ENCODE assay signal across 15 cellular contexts in genomic region chr1:19257178-19257914, GRCh38. TPM values are rescaled to one million over a fixed set of nuclear protein-coding genes. Genes with fewer than 3 reads are reported as not detected.
DNase-seq lines count a peak whose midpoint lies in the region; ATAC-seq, FAIRE-seq and TF ChIP-seq lines count a peak whose summit lies in the region.
"Had no signal": no experiment of that assay in that cellular context is flagged by ENCODE, and none has a peak within 500 bp of the region (broad histone marks: within the 10 kb centered on the region; RNA-seq: fewer than 3 reads in every experiment).

No MANE protein-coding gene starts in this region.

- H3K4me1 Mint-ChIP-seq in natural killer cell treated with Interleukin-12 subunit alpha and Interleukin-12 subunit beta and Interleukin-15 and Interleukin-18, amount 100 ng/mL, for 72 hours (ENCODE audit: low read depth in 2 of 2), result peaks cover 12 to 16% of the 10 kb centered on the region in 2 donors
- H3K4me1 Mint-ChIP-seq in natural killer cell, result peaks cover 13% of the 10 kb centered on the region in 2 donors

- FAIRE-seq in urothelium cell line (lab: Jason Lieb, UNC), result no peak

- intact Hi-C loops in natural killer cell (cut with micrococcal nuclease), result no loop called here

- no peaks in the 10 kb centered on the region for H3K9me3 Mint-ChIP-seq in natural killer cell treated with Interleukin-12 subunit alpha and Interleukin-12 subunit beta and Interleukin-15 and Interleukin-18, amount 100 ng/mL, for 72 hours
- H3K9me3 Mint-ChIP-seq in natural killer cell, result no peaks in the 10 kb centered on the region
- H3K9me3 Mint-ChIP-seq: central memory CD8-positive, alpha-beta T cell; nephron had no signal

- no peaks in the 10 kb centered on the region for H3K27me3 Mint-ChIP-seq in natural killer cell treated with Interleukin-12 subunit alpha and Interleukin-12 subunit beta and Interleukin-15 and Interleukin-18, amount 100 ng/mL, for 72 hours
- H3K27me3 Mint-ChIP-seq in natural killer cell (ENCODE audit: low read depth in 2 of 2), result no peaks in the 10 kb centered on the region
- H3K27me3 Mint-ChIP-seq: central memory CD8-positive, alpha-beta T cell had no signal

- H3K4me3 Mint-ChIP-seq in natural killer cell treated with Interleukin-12 subunit alpha and Interleukin-12 subunit beta and Interleukin-15 and Interleukin-18, amount 100 ng/mL, for 72 hours, result no peak overlapping the region
- H3K4me3 Mint-ChIP-seq in natural killer cell, result no peak overlapping the region
- H3K4me3 Mint-ChIP-seq: central memory CD8-positive, alpha-beta T cell had no signal

- TF ChIP-seq CTCF in natural killer cell (IDR thresholded peaks at IDR 0.05) (no peak), cardiac fibroblast (IDR thresholded peaks at IDR 0.05; ENCODE audit: low read depth, low read length) (no peak)

- no peak for DNase-seq in natural killer cell treated with Interleukin-12 subunit alpha and Interleukin-12 subunit beta and Interleukin-15 and Interleukin-18, amount 100 ng/mL, for 72 hours (ENCODE audit: low spot score)
- DNase-seq in natural killer cell, result no peak
- DNase-seq in NAMALWA (ENCODE audit: low spot score), result peak; percentile 1
- peak; percentile 34 to 45 for DNase-seq in cardiac fibroblast (ENCODE audit: low read depth in 2 of 2)
- DNase-seq in stimulated activated naive CD8-positive, alpha-beta T cell treated with anti-CD3 and anti-CD28 coated beads, Interleukin-15, Interleukin-2, amounts not matched to agents 100 U/mL and 50 U/mL, for 24 hours, result peak; percentile 34
- no peak for DNase-seq in pons (ENCODE audit: low spot score)
- no peak for DNase-seq in urothelium cell line (ENCODE audit: low spot score)
- DNase-seq: activated gamma-delta T cell, NCI-H2171 treated with DMSO at 0.1 percent for 48 hours, SHP77, sigmoid colon had no signal

- peak overlapping the region; percentile 32 to 53 for H3K27ac Mint-ChIP-seq in natural killer cell treated with Interleukin-12 subunit alpha and Interleukin-12 subunit beta and Interleukin-15 and Interleukin-18, amount 100 ng/mL, for 72 hours
- no peak overlapping the region for H3K27ac Mint-ChIP-seq in natural killer cell

- no peak overlapping the region for H3K4me3 ChIP-seq in cardiac fibroblast (replicated peaks in 1 of 2; ENCODE audit: low read depth in 2 of 2, low read length in 2 of 2)
- H3K4me3 ChIP-seq: sigmoid colon, thoracic aorta had no signal

- ATAC-seq in natural killer cell treated with Interleukin-12 subunit alpha and Interleukin-12 subunit beta and Interleukin-15 and Interleukin-18, amount 100 ng/mL, for 72 hours, result no peak
- ATAC-seq in natural killer cell (no peak), GM21619 (IDR thresholded peaks at IDR 0.05; ENCODE audit: unreplicated experiment) (no peak)
- ATAC-seq in stimulated activated naive CD8-positive, alpha-beta T cell treated with anti-CD3 and anti-CD28 coated beads, Interleukin-15, Interleukin-2, amounts not matched to agents 100 U/mL and 50 U/mL, for 24 hours, result peak; percentile 57

- peaks cover 7% of the 10 kb centered on the region for H3K36me3 Mint-ChIP-seq in natural killer cell treated with Interleukin-12 subunit alpha and Interleukin-12 subunit beta and Interleukin-15 and Interleukin-18, amount 100 ng/mL, for 72 hours
- no peaks in the 10 kb centered on the region for H3K36me3 Mint-ChIP-seq in natural killer cell

RNA-seq across cellular contexts. Expression of gene MRTO4, which starts 5.7 kb away (rescaled TPM):
- total RNA-seq in natural killer cell treated with Interleukin-12 subunit alpha and Interleukin-12 subunit beta and Interleukin-15 and Interleukin-18, amount 100 ng/mL, for 72 hours, result 100 to 1,000 TPM in 1 of 2 donors, 10 to 100 TPM in 1; 65.5 to 139 TPM
- 10 to 100 TPM in 2 of 3 donors, 1 to 10 TPM in 1; 9.7 to 15.8 (median 13.5) TPM for total RNA-seq in natural killer cell

RNA-seq across cellular contexts. Expression of gene EMC1, which starts 6.0 kb away (rescaled TPM):
- total RNA-seq in natural killer cell treated with Interleukin-12 subunit alpha and Interleukin-12 subunit beta and Interleukin-15 and Interleukin-18, amount 100 ng/mL, for 72 hours, result 10 to 100 TPM; 54.2 to 85.7 TPM
- total RNA-seq in natural killer cell, result 10 to 100 TPM; 30.7 to 36.0 (median 33.5) TPM

RNA-seq across cellular contexts. Expression of gene AKR7A3, which starts 31.2 kb away (rescaled TPM):
- 1 to 10 TPM in 1 of 2 donors, under 1 TPM in 1; 0.43 to 2.0 TPM for total RNA-seq in natural killer cell treated with Interleukin-12 subunit alpha and Interleukin-12 subunit beta and Interleukin-15 and Interleukin-18, amount 100 ng/mL, for 72 hours
- total RNA-seq in natural killer cell, result 1 to 10 TPM; 1.1 to 2.0 (median 1.5) TPM

RNA-seq across cellular contexts. Expression of gene UBR4, which starts 47.3 kb away (rescaled TPM):
- total RNA-seq in natural killer cell treated with Interleukin-12 subunit alpha and Interleukin-12 subunit beta and Interleukin-15 and Interleukin-18, amount 100 ng/mL, for 72 hours, result 100 to 1,000 TPM; 209 to 275 TPM
- total RNA-seq in natural killer cell, result 100 to 1,000 TPM; 139 to 178 (median 158) TPM

RNA-seq across cellular contexts. Expression of gene AKR7A2, which starts 54.6 kb away (rescaled TPM):
- total RNA-seq in natural killer cell treated with Interleukin-12 subunit alpha and Interleukin-12 subunit beta and Interleukin-15 and Interleukin-18, amount 100 ng/mL, for 72 hours, result 10 to 100 TPM; 29.6 to 37.7 TPM
- 10 to 100 TPM; 25.5 to 31.9 (median 28.9) TPM for total RNA-seq in natural killer cell

Comparison
In these comparisons a context has a peak if more than half of its experiments do, and no peak if none do; other contexts are left out.
1. H3K27ac Mint-ChIP-seq: peak in natural killer cell treated with Interleukin-12 subunit alpha and Interleukin-12 subunit beta and Interleukin-15 and Interleukin-18, amount 100 ng/mL, for 72 hours (2 of 2); none in natural killer cell (0 of 2).
2. DNase-seq: peak in NAMALWA (single experiment), cardiac fibroblast (2 of 2) and stimulated activated naive CD8-positive, alpha-beta T cell treated with anti-CD3 and anti-CD28 coated beads, Interleukin-15, Interleukin-2, amounts not matched to agents 100 U/mL and 50 U/mL, for 24 hours (single experiment); none in natural killer cell treated with Interleukin-12 subunit alpha and Interleukin-12 subunit beta and Interleukin-15 and Interleukin-18, amount 100 ng/mL, for 72 hours (single experiment), natural killer cell (single experiment), pons (single experiment) and urothelium cell line (single experiment).